Comparison of ENCODE assay signal across 16 cellular contexts in genomic region chr6:30548375-30548774, GRCh38. TPM values are rescaled to one million over a fixed set of nuclear protein-coding genes. Genes with fewer than 3 reads are reported as not detected.
DNase-seq lines count a peak whose midpoint lies in the region; TF ChIP-seq lines count a peak whose summit lies in the region.
"Had no signal": no experiment of that assay in that cellular context is flagged by ENCODE, and none has a peak within 500 bp of the region (broad histone marks: within the 10 kb centered on the region; RNA-seq: fewer than 3 reads in every experiment).

No MANE protein-coding gene starts in this region.

- no peak overlapping the region for H3K27ac ChIP-seq in stomach
- H3K27ac ChIP-seq: breast epithelium, PC-9, SK-N-MC had no signal

- TF ChIP-seq CTCF in foreskin fibroblast (IDR thresholded peaks at IDR 0.05; ENCODE audit: low read depth, low read length) (no peak), stomach (IDR thresholded peaks at IDR 0.05) (no peak)

- H3K4me3 ChIP-seq in foreskin fibroblast (ENCODE audit: low read depth in 1 of 2, low read length in 2 of 2) (no peak overlapping the region), stomach (no peak overlapping the region)
- H3K4me3 ChIP-seq: breast epithelium, PC-9, SK-N-MC had no signal

- H3K9me3 ChIP-seq in stomach: no peaks in the 10 kb centered on the region
- H3K9me3 ChIP-seq: breast epithelium had no signal

- peaks cover 0 to 7% (median 0%) of the 10 kb centered on the region in 4 donors for H3K4me1 ChIP-seq in stomach
- H3K4me1 ChIP-seq: breast epithelium had no signal

- peaks cover 40 to 86% (median 81%) of the 10 kb centered on the region in 4 donors for H3K36me3 ChIP-seq in stomach

- H3K27me3 ChIP-seq in stomach: no peaks in the 10 kb centered on the region
- H3K27me3 ChIP-seq: breast epithelium had no signal

- intact Hi-C loops in stomach (cut with DNase I; ENCODE audit: low total_unique reads): loop anchor here (10.0 kb wide), 1 partner anchor 46 kb away; no protein-coding TSS in a partner anchor

- TF ChIP-seq EP300 in stomach (IDR thresholded peaks at IDR 0.05): no peak

- WGBS in stomach, 5 donors: 60 to 79% (median 69%) methylated on average over 2 of the region's 2 CpGs

- TF ChIP-seq POLR2A in stomach (IDR thresholded peaks at IDR 0.05): no peak

- peak; percentile 29 for DNase-seq in AG08396 (ENCODE audit: low spot score)
- peak; percentile 68 for DNase-seq in HCEC 1CT
- DNase-seq in amniotic epithelial cell (ENCODE audit: low read depth): peak; percentile 58
- DNase-seq in foreskin fibroblast: peak; percentile 92 to 94
- DNase-seq in NCI-H82 (lab: John Stamatoyannopoulos, UW): no peak
- DNase-seq in stomach: no peak
- no peak for DNase-seq in amniotic stem cell (lab: John Stamatoyannopoulos, UW)
- no peak for DNase-seq in retina
- DNase-seq: activated CD4-positive, alpha-beta T cell treated with anti-CD3 and anti-CD28 coated beads for 4 hours; NCI-H1417; NCI-H2171; NCI-H69; occipital lobe; PC-9 had no signal

RNA-seq across cellular contexts. Expression of gene GNL1, which starts 7.9 kb away (rescaled TPM):
- 10 to 100 TPM; 12.7 to 39.7 (median 19.2) TPM for total RNA-seq in stomach
- polyA plus RNA-seq in stomach: 10 to 100 TPM; 42.6 to 53.3 (median 48.9) TPM

RNA-seq across cellular contexts. Expression of gene PRR3, which starts 8.7 kb away (rescaled TPM):
- total RNA-seq in stomach: 10 to 100 TPM in 2 of 5 donors, under 1 TPM in 1, not detected in 2; 0.89 to 10.7 (median 10.5) TPM
- 1 to 10 TPM; 4.1 to 7.1 (median 5.5) TPM for polyA plus RNA-seq in stomach

RNA-seq across cellular contexts. Expression of gene ABCF1, which starts 22.9 kb away (rescaled TPM):
- 10 to 100 TPM in 4 of 5 donors, 1 to 10 TPM in 1; 7.6 to 32.6 (median 28.3) TPM for total RNA-seq in stomach
- polyA plus RNA-seq in stomach: 10 to 100 TPM; 17.1 to 28.0 (median 26.8) TPM

RNA-seq across cellular contexts. Expression of gene HLA-E, which starts 59.1 kb away (rescaled TPM):
- 100 to 1,000 TPM; 182 to 566 (median 272) TPM for total RNA-seq in stomach
- 100 to 1,000 TPM; 120 to 300 (median 121) TPM for polyA plus RNA-seq in stomach

Comparison
In these comparisons a context has a peak if more than half of its experiments do, and no peak if none do; other contexts are left out.
1. DNase-seq: peak in AG08396 (single experiment), HCEC 1CT (single experiment), amniotic epithelial cell (single experiment) and foreskin fibroblast (2 of 2); none in NCI-H82 (single experiment), stomach (single experiment), amniotic stem cell (single experiment) and retina (single experiment).